Comparison of ENCODE assay signal across 20 cellular contexts in genomic region chr5:178100774-178101173, GRCh38. TPM values are rescaled to one million over a fixed set of nuclear protein-coding genes. Genes with fewer than 3 reads are reported as not detected.
DNase-seq lines count a peak whose midpoint lies in the region; ATAC-seq, FAIRE-seq and TF ChIP-seq lines count a peak whose summit lies in the region.
"Had no signal": no experiment of that assay in that cellular context is flagged by ENCODE, and none has a peak within 500 bp of the region (broad histone marks: within the 10 kb centered on the region; RNA-seq: fewer than 3 reads in every experiment).

No MANE protein-coding gene starts in this region.

- no peak overlapping the region for H3K4me3 ChIP-seq in HepG2 (replicated peaks in 1 of 3; ENCODE audit: insufficient read depth in 1 of 3, low read depth in 2 of 3, low read length in 3 of 3)
- H3K4me3 ChIP-seq in right lobe of liver: no peak overlapping the region
- H3K4me3 ChIP-seq in transverse colon: no peak overlapping the region
- H3K4me3 ChIP-seq: GM12878, GM23248 had no signal

- TF ChIP-seq CTCF in HepG2 (CRISPR knock-in tag; IDR thresholded peaks at IDR 0.05) (no peak), right lobe of liver (IDR thresholded peaks at IDR 0.05) (no peak), transverse colon (IDR thresholded peaks at IDR 0.05) (no peak)

- H3K9me3 ChIP-seq in HepG2 (ENCODE audit: low read length) (no peaks in the 10 kb centered on the region), right lobe of liver (no peaks in the 10 kb centered on the region), transverse colon (no peaks in the 10 kb centered on the region)

- TF ChIP-seq POLR2A in HepG2 (IDR thresholded peaks at IDR 0.05; ENCODE audit: insufficient read depth in 1 of 2, low read depth in 2 of 2, low read length in 2 of 2) (no peak), right lobe of liver (IDR thresholded peaks at IDR 0.05) (no peak), transverse colon (IDR thresholded peaks at IDR 0.05) (no peak)

- H3K27me3 ChIP-seq in HepG2 (ENCODE audit: control insufficient read depth in 1 of 2, insufficient read depth in 2 of 2, low read length in 2 of 2) (no peaks in the 10 kb centered on the region; a peak in 1 of 5 replicates), right lobe of liver (no peaks in the 10 kb centered on the region), transverse colon (no peaks in the 10 kb centered on the region)

- H2AFZ ChIP-seq in HepG2 (ENCODE audit: low read length): no peak overlapping the region
- H2AFZ ChIP-seq: GM23248 had no signal

- H3K27ac ChIP-seq in HepG2 (ENCODE audit: extremely low read length, insufficient read depth, low read length) (no peak overlapping the region), right lobe of liver (no peak overlapping the region), transverse colon (no peak overlapping the region)
- H3K27ac ChIP-seq: C4-2B, GM23248 had no signal

- H3K4me1 ChIP-seq in HepG2 (ENCODE audit: insufficient read depth, low read length) (peaks cover 6% of the 10 kb centered on the region; the same call in 1 of the 2 replicates), right lobe of liver (no peaks in the 10 kb centered on the region), transverse colon (peaks cover 0 to 17% (median 7%) of the 10 kb centered on the region in 4 donors)

- no peak for FAIRE-seq in HepG2 (lab: Jason Lieb, UNC)
- FAIRE-seq: D721Med, GM12878, GM19239, H1 had no signal

- H3K9ac ChIP-seq in HepG2 (ENCODE audit: insufficient read depth, low read depth, low read length): no peak overlapping the region
- H3K9ac ChIP-seq: GM23248 had no signal

- ATAC-seq in HepG2: no peak
- no peak for ATAC-seq in right lobe of liver
- peak; percentile 54 for ATAC-seq in left colon
- ATAC-seq in HG02763 (IDR thresholded peaks at IDR 0.05; ENCODE audit: unreplicated experiment): no peak
- ATAC-seq: CD8-positive, alpha-beta T cell; GM12878 had no signal

- H3K79me2 ChIP-seq in HepG2 (ENCODE audit: insufficient read depth, low read length): no peaks in the 10 kb centered on the region

- no peak for DNase-seq in HepG2 (ENCODE audit: low spot score)
- DNase-seq in right lobe of liver: no peak
- DNase-seq in left colon: no peak
- DNase-seq in transverse colon: peak; percentile 30
- no peak for DNase-seq in COLO668 (lab: John Stamatoyannopoulos, UW; ENCODE audit: unreplicated experiment)
- DNase-seq: CD4-positive, CD25-positive, alpha-beta regulatory T cell; CD8-positive, alpha-beta T cell; DMS 273 treated with DMSO at 0.1 percent for 48 hours; DMS79; EL; GDM1; GM23248; H7; HCEC 1CT had no signal

- no peaks in the 10 kb centered on the region for H4K20me1 ChIP-seq in HepG2 (ENCODE audit: insufficient read depth, low read length)

- CTCF ChIA-PET in HepG2 (lab: Yijun Ruan, JAX; ENCODE audit: low intra/inter-chr PET ratio, low total read pairs): no interaction called here

- H3K36me3 ChIP-seq in HepG2 (replicated peaks in 1 of 2; ENCODE audit: control insufficient read depth in 1 of 2, insufficient read depth in 2 of 2, low read length in 2 of 2) (no peaks in the 10 kb centered on the region), right lobe of liver (no peaks in the 10 kb centered on the region), transverse colon (no peaks in the 10 kb centered on the region)

- TF ChIP-seq EP300 in HepG2 (IDR thresholded peaks at IDR 0.05; ENCODE audit: low read depth in 2 of 2, low read length in 2 of 2) (no peak), HepG2 (CRISPR knock-in tag; IDR thresholded peaks at IDR 0.05; ENCODE audit: borderline replicate concordance) (no peak), transverse colon (IDR thresholded peaks at IDR 0.05; ENCODE audit: low read depth) (no peak)

- BruUV-seq in HepG2 (replicated peaks; lab: Mats Ljungman, UMichigan): no TSS peak

- H3K4me2 ChIP-seq in HepG2 (ENCODE audit: low read depth, low read length): peak overlapping the region; percentile 7; the same call in 1 of the 2 replicates

- intact Hi-C loops in HepG2 (cut with micrococcal nuclease; ENCODE audit: unreplicated experiment): no loop called here
- intact Hi-C loops in right lobe of liver (cut with DNase I): no loop called here
- intact Hi-C loops in left colon (cut with DNase I, micrococcal nuclease): no loop called here
- intact Hi-C loops in transverse colon (cut with DNase I; ENCODE audit: low total_unique reads): no loop called here

- in situ Hi-C loops in HepG2 (cut with HindIII; ENCODE audit: extremely low pct_ligation_motif_present, low pct_unique_long_range_greater_than_20kb): no loop called here
- in situ Hi-C loops in transverse colon (cut with MboI; ENCODE audit: low pct_ligation_motif_present in 1 of 4, low pct_unique_long_range_greater_than_20kb in 1 of 4, low sequenced_read_pairs in 3 of 4): no loop called here

- TF ChIP-seq RAD21 in HepG2 (CRISPR knock-in tag; IDR thresholded peaks at IDR 0.05): no peak

- 19% methylated on average over 12 of the region's 12 CpGs for WGBS in HepG2 (ENCODE audit: low lambda C conversion rate)
- WGBS in right lobe of liver (ENCODE audit: insufficient coverage, low coverage, low lambda C conversion rate, missing lambda C conversion rate): 66% methylated on average over 10 of the region's 12 CpGs
- WGBS in transverse colon (ENCODE audit: low coverage in 1 of 2), 2 donors: 61 to 63% methylated on average over 3 to 12 of the region's 12 CpGs

- POLR2A ChIA-PET in HepG2 (lab: Yijun Ruan, JAX): no interaction called here

RNA-seq across cellular contexts. Expression of gene N4BP3, which starts 12.6 kb away (rescaled TPM):
- total RNA-seq in HepG2 (2016; rRNA removed; fragmentation: Illumina TruSeq; extraction: Trizol) (not detected in 2 replicates), right lobe of liver (under 1 TPM; 0.05 to 0.33 (median 0.06) TPM), left colon (1 to 10 TPM in 1 of 2 donors, under 1 TPM in 1; 0.95 to 2.3 TPM), transverse colon (1 to 10 TPM in 2 of 4 donors, under 1 TPM in 2; 0.55 to 2.6 (median 1.2) TPM)
- total RNA-seq in HepG2 (2016; cell fraction: cytosol; rRNA removed; fragmentation: Illumina TruSeq; extraction: Trizol; ENCODE audit: low read depth): not detected in 2 replicates
- 0.02 TPM in 1 of 2 replicates, not detected in the other for total RNA-seq in HepG2 (2016; cell fraction: insoluble cytoplasmic fraction; rRNA removed; fragmentation: Illumina TruSeq; extraction: Trizol)
- total RNA-seq in HepG2 (2016; cell fraction: membrane; rRNA removed; fragmentation: Illumina TruSeq; extraction: Trizol): 0.03 TPM in 1 of 2 replicates, not detected in the other
- total RNA-seq in HepG2 (2016; cell fraction: nucleus; rRNA removed; fragmentation: Illumina TruSeq; extraction: Trizol): not detected in 2 replicates
- 0.13 and 0.17 TPM in 2 replicates for polyA plus RNA-seq in HepG2 (2011; rRNA removed)
- 0.10 and 0.12 TPM in 2 replicates for polyA plus RNA-seq in HepG2 (2011; cell fraction: cytosol; rRNA removed)
- polyA plus RNA-seq in HepG2 (2011; cell fraction: nucleus; rRNA removed): 0.42 and 0.43 TPM in 2 replicates
- polyA plus RNA-seq in HepG2 (2012): 0.05 and 0.11 TPM in 2 replicates
- polyA plus RNA-seq in HepG2 (2016; cell fraction: cytosol; fragmentation: Illumina TruSeq; extraction: Trizol; ENCODE audit: low read depth): not detected in 2 replicates
- not detected in 2 replicates for polyA plus RNA-seq in HepG2 (2016; cell fraction: insoluble cytoplasmic fraction; fragmentation: Illumina TruSeq; extraction: Trizol; ENCODE audit: low read depth)
- polyA plus RNA-seq in HepG2 (2016; cell fraction: membrane; fragmentation: Illumina TruSeq; extraction: Trizol; ENCODE audit: low read depth): not detected in 2 replicates
- polyA plus RNA-seq in HepG2 (2016; cell fraction: nucleus; fragmentation: Illumina TruSeq; extraction: Trizol; ENCODE audit: insufficient read depth, low read depth): not detected in 2 replicates
- 0.54 and 1.4 TPM in 2 replicates for polyA minus RNA-seq in HepG2 (2011; rRNA and poly(A)+ RNA removed; ENCODE audit: low replicate concordance)
- 0.20 TPM in 1 of 2 replicates, not detected in the other for polyA minus RNA-seq in HepG2 (2011; cell fraction: cytosol; rRNA and poly(A)+ RNA removed)
- 0.26 and 0.62 TPM in 2 replicates for polyA minus RNA-seq in HepG2 (2011; cell fraction: nucleus; rRNA and poly(A)+ RNA removed)

RNA-seq across cellular contexts. Expression of gene RMND5B, which starts 30.0 kb away (rescaled TPM):
- 17.0 and 20.4 TPM in 2 replicates for total RNA-seq in HepG2 (2016; rRNA removed; fragmentation: Illumina TruSeq; extraction: Trizol)
- 16.0 and 16.6 TPM in 2 replicates for total RNA-seq in HepG2 (2016; cell fraction: cytosol; rRNA removed; fragmentation: Illumina TruSeq; extraction: Trizol; ENCODE audit: low read depth)
- total RNA-seq in HepG2 (2016; cell fraction: insoluble cytoplasmic fraction; rRNA removed; fragmentation: Illumina TruSeq; extraction: Trizol): 15.7 and 18.0 TPM in 2 replicates
- total RNA-seq in HepG2 (2016; cell fraction: membrane; rRNA removed; fragmentation: Illumina TruSeq; extraction: Trizol): 32.2 and 33.7 TPM in 2 replicates
- total RNA-seq in HepG2 (2016; cell fraction: nucleus; rRNA removed; fragmentation: Illumina TruSeq; extraction: Trizol): 12.1 and 14.2 TPM in 2 replicates
- 18.6 and 22.3 TPM in 2 replicates for polyA plus RNA-seq in HepG2 (2011; rRNA removed)
- 18.4 and 22.2 TPM in 2 replicates for polyA plus RNA-seq in HepG2 (2011; cell fraction: cytosol; rRNA removed)
- polyA plus RNA-seq in HepG2 (2011; cell fraction: nucleus; rRNA removed): 33.6 and 34.2 TPM in 2 replicates
- polyA plus RNA-seq in HepG2 (2012): 12.9 and 13.4 TPM in 2 replicates
- polyA plus RNA-seq in HepG2 (2016; cell fraction: cytosol; fragmentation: Illumina TruSeq; extraction: Trizol; ENCODE audit: low read depth): 23.3 and 26.2 TPM in 2 replicates
- 18.6 and 21.5 TPM in 2 replicates for polyA plus RNA-seq in HepG2 (2016; cell fraction: insoluble cytoplasmic fraction; fragmentation: Illumina TruSeq; extraction: Trizol; ENCODE audit: low read depth)
- 30.9 and 32.3 TPM in 2 replicates for polyA plus RNA-seq in HepG2 (2016; cell fraction: membrane; fragmentation: Illumina TruSeq; extraction: Trizol; ENCODE audit: low read depth)
- 26.3 TPM in 2 replicates for polyA plus RNA-seq in HepG2 (2016; cell fraction: nucleus; fragmentation: Illumina TruSeq; extraction: Trizol; ENCODE audit: insufficient read depth, low read depth)
- 27.9 and 70.3 TPM in 2 replicates for polyA minus RNA-seq in HepG2 (2011; rRNA and poly(A)+ RNA removed; ENCODE audit: low replicate concordance)
- polyA minus RNA-seq in HepG2 (2011; cell fraction: cytosol; rRNA and poly(A)+ RNA removed): 6.7 and 11.7 TPM in 2 replicates
- 15.2 and 20.8 TPM in 2 replicates for polyA minus RNA-seq in HepG2 (2011; cell fraction: nucleus; rRNA and poly(A)+ RNA removed)
- 10 to 100 TPM; 14.4 to 23.5 (median 20.9) TPM for total RNA-seq in right lobe of liver
- total RNA-seq in left colon: 10 to 100 TPM; 39.1 to 40.6 TPM
- total RNA-seq in transverse colon: 100 to 1,000 TPM in 1 of 4 donors, 10 to 100 TPM in 3; 36.7 to 149 (median 37.8) TPM

RNA-seq across cellular contexts. Expression of gene NHP2, which starts 52.9 kb away (rescaled TPM):
- total RNA-seq in HepG2 (2016; rRNA removed; fragmentation: Illumina TruSeq; extraction: Trizol): 96.1 and 113 TPM in 2 replicates
- 68.1 and 88.8 TPM in 2 replicates for total RNA-seq in HepG2 (2016; cell fraction: cytosol; rRNA removed; fragmentation: Illumina TruSeq; extraction: Trizol; ENCODE audit: low read depth)
- 97.1 and 114 TPM in 2 replicates for total RNA-seq in HepG2 (2016; cell fraction: insoluble cytoplasmic fraction; rRNA removed; fragmentation: Illumina TruSeq; extraction: Trizol)
- total RNA-seq in HepG2 (2016; cell fraction: membrane; rRNA removed; fragmentation: Illumina TruSeq; extraction: Trizol): 84.9 and 113 TPM in 2 replicates
- 34.2 and 43.0 TPM in 2 replicates for total RNA-seq in HepG2 (2016; cell fraction: nucleus; rRNA removed; fragmentation: Illumina TruSeq; extraction: Trizol)
- polyA plus RNA-seq in HepG2 (2011; rRNA removed): 56.2 and 60.8 TPM in 2 replicates
- polyA plus RNA-seq in HepG2 (2011; cell fraction: cytosol; rRNA removed): 78.2 and 86.1 TPM in 2 replicates
- 29.3 and 29.5 TPM in 2 replicates for polyA plus RNA-seq in HepG2 (2011; cell fraction: nucleus; rRNA removed)
- 75.3 and 78.7 TPM in 2 replicates for polyA plus RNA-seq in HepG2 (2012)
- polyA plus RNA-seq in HepG2 (2016; cell fraction: cytosol; fragmentation: Illumina TruSeq; extraction: Trizol; ENCODE audit: low read depth): 93.8 and 147 TPM in 2 replicates
- polyA plus RNA-seq in HepG2 (2016; cell fraction: insoluble cytoplasmic fraction; fragmentation: Illumina TruSeq; extraction: Trizol; ENCODE audit: low read depth): 159 and 169 TPM in 2 replicates
- polyA plus RNA-seq in HepG2 (2016; cell fraction: membrane; fragmentation: Illumina TruSeq; extraction: Trizol; ENCODE audit: low read depth): 102 and 133 TPM in 2 replicates
- 79.3 and 81.0 TPM in 2 replicates for polyA plus RNA-seq in HepG2 (2016; cell fraction: nucleus; fragmentation: Illumina TruSeq; extraction: Trizol; ENCODE audit: insufficient read depth, low read depth)
- polyA minus RNA-seq in HepG2 (2011; rRNA and poly(A)+ RNA removed; ENCODE audit: low replicate concordance): 38.1 and 80.1 TPM in 2 replicates
- polyA minus RNA-seq in HepG2 (2011; cell fraction: cytosol; rRNA and poly(A)+ RNA removed): 25.2 and 34.9 TPM in 2 replicates
- polyA minus RNA-seq in HepG2 (2011; cell fraction: nucleus; rRNA and poly(A)+ RNA removed): 28.8 and 31.7 TPM in 2 replicates
- 100 to 1,000 TPM in 2 of 6 experiments, 10 to 100 TPM in 4; 35.5 to 174 (median 43.9) TPM for total RNA-seq in right lobe of liver
- total RNA-seq in left colon: 10 to 100 TPM; 56.9 to 63.9 TPM
- 100 to 1,000 TPM in 2 of 4 donors, 10 to 100 TPM in 2; 28.1 to 116 (median 96.7) TPM for total RNA-seq in transverse colon
